1 cellular context compared by ENCODE assay signal in genomic region chr6:170292778-170293164, GRCh38.
TF ChIP-seq lines count a peak whose summit lies in the region.

No MANE protein-coding gene starts in this region.

TF ChIP-seq in GM12878, 131 proteins besides CTCF, POLR2A, EP300 and RAD21:
- TF ChIP-seq PBX3 (IDR thresholded peaks at IDR 0.05; ENCODE audit: insufficient replicate concordance, low read depth, low read length) (no peak), ZNF24 (IDR thresholded peaks at IDR 0.05) (no peak), ZBTB40 (IDR thresholded peaks at IDR 0.05; ENCODE audit: borderline replicate concordance) (no peak), STAT1 (conservative IDR thresholded peaks at IDR 0.05) (no peak), CEBPZ (IDR thresholded peaks at IDR 0.05; ENCODE audit: low read depth, low read length) (no peak), SMARCA5 (IDR thresholded peaks at IDR 0.05) (no peak)
